Comparison of ENCODE assay signal across 9 cellular contexts in the genomic region with DNA sequence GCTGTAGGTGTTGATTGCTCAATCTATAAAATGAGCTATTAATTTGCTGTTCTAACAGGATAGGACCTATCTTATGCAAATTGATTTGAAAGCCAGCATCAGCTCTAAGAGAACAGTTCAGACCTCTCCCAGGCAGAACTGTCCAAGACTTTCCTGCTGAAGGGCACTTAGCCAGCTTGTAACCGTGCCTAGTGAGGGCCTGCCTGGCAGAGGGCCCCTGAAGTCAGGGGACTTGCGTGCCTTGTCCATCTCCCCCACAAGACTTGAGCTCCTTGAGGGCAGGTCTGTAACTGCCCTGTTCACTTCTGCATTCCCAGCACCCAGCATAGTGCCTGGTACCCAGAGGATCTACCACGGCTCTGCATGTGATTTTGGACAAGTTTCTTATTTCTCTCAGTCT.
"Had no signal": no experiment of that assay in that cellular context is flagged by ENCODE, and none has a peak within 500 bp of the region (broad histone marks: within the 10 kb centered on the region; RNA-seq: fewer than 3 reads in every experiment).

No MANE protein-coding gene starts in this region.

- H3K27ac ChIP-seq: GM23248 had no signal

- H2AFZ ChIP-seq: GM23248, GM23338 had no signal

- H3K4me1 ChIP-seq: HAP-1 had no signal

- H3K9me3 ChIP-seq: HAP-1 had no signal

- ATAC-seq: GM23338, HCT116 had no signal

- DNase-seq: GM23248, GOT3, H7, H9, HCEC 1CT, HFFc6 had no signal

- H3K4me2 ChIP-seq: GM23338 had no signal

- H3K4me3 ChIP-seq: GM23248, GM23338, HAP-1 had no signal

- H3K36me3 ChIP-seq: HAP-1 had no signal

- H3K9ac ChIP-seq: GM23248 had no signal
